Comparison of ENCODE assay signal across 8 cellular contexts in the genomic region with DNA sequence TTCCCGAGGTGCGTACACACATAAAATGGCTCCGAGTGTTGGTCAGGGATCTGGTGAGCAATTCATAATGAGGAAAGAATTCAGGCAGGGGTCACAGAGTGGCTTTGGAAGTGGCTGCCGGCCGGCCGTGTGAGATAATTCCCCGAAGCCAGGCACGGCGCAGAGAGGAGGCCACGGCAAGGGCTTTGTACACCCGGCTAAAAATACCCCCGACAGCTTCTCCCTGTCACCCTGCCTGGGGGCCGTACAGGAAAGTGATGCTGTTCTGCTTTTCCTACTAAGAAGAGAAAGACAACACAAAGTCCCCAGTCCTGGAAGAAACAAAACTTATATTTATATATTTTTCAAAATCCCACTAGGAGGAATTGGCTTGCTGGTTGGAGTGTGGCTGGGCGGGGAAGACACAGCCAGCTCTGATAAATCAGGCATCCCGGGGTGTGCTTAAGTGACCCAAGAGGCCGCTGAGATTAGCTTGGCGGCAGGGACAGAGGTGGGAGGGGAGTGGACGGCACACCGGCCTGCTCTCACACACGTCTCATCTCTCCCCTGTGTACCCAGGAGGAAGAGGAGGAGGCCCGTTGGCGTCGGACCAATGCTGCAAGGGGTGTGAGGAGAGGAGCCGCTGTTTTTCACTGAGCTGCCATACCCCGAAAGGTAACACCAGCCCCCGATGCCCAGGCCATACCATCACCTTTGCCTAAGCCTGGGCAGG.
DNase-seq lines count a peak whose midpoint lies in the region; ATAC-seq and TF ChIP-seq lines count a peak whose summit lies in the region.

No MANE protein-coding gene starts in this region.

- H3K27ac ChIP-seq in heart right ventricle = peak overlapping the region; percentile 73 to 97 (median 92)
- H3K27ac ChIP-seq in rectal smooth muscle tissue (ENCODE audit: low read depth, low read length) = peak overlapping the region; percentile 87

- POLR2A ChIA-PET in activated naive CD8-positive, alpha-beta T cell treated with anti-CD3 and anti-CD28 coated beads, Interleukin-2, amount 10 ng/mL, durations not matched to agents 7 days and 5 days (lab: Charles Lee) = interaction anchor here (0.8 to 1.0 kb wide), 2 partner anchors 10 to 12 kb away, joined by 3 to 6 read pairs; no protein-coding TSS in a partner anchor

- peak overlapping the region in 1 of 10 donors; percentile 3 for H3K4me3 ChIP-seq in heart right ventricle
- H3K4me3 ChIP-seq in rectal smooth muscle tissue (ENCODE audit: low read length) = no peak overlapping the region

- ATAC-seq in activated naive CD8-positive, alpha-beta T cell treated with anti-CD3 and anti-CD28 coated beads, Interleukin-2, amount 10 ng/mL, durations not matched to agents 7 days and 5 days (ENCODE audit: low read depth) = no peak
- ATAC-seq in heart right ventricle (peak; percentile 73 to 87 (median 79)), HG03571 (IDR thresholded peaks at IDR 0.05; ENCODE audit: unreplicated experiment) (no peak)

- H3K36me3 Mint-ChIP-seq in activated naive CD8-positive, alpha-beta T cell treated with anti-CD3 and anti-CD28 coated beads, Interleukin-2, amount 10 ng/mL, durations not matched to agents 7 days and 5 days = peaks cover 2% of the 10 kb centered on the region

- peaks cover 48% of the 10 kb centered on the region for H3K4me1 Mint-ChIP-seq in activated naive CD8-positive, alpha-beta T cell treated with anti-CD3 and anti-CD28 coated beads, Interleukin-2, amount 10 ng/mL, durations not matched to agents 7 days and 5 days

- H3K9me3 ChIP-seq in heart right ventricle = no peaks in the 10 kb centered on the region

- peak overlapping the region; percentile 28 for H3K9ac ChIP-seq in rectal smooth muscle tissue (ENCODE audit: low read length)

- no peaks in the 10 kb centered on the region for H3K27me3 Mint-ChIP-seq in activated naive CD8-positive, alpha-beta T cell treated with anti-CD3 and anti-CD28 coated beads, Interleukin-2, amount 10 ng/mL, durations not matched to agents 7 days and 5 days

- H3K4me1 ChIP-seq in heart right ventricle = peaks cover 83 to 100% (median 100%) of the 10 kb centered on the region in 9 donors
- H3K4me1 ChIP-seq in rectal smooth muscle tissue (ENCODE audit: control insufficient read depth, insufficient read depth, low read length) = peaks cover 54% of the 10 kb centered on the region

- intact Hi-C loops in heart right ventricle (cut with DNase I) = loop anchor here in 6 of 10 donors (5.0 to 10.0 kb wide), 3 partner anchors 57 to 67 kb away; no protein-coding TSS in a partner anchor

- H3K27ac Mint-ChIP-seq in activated naive CD8-positive, alpha-beta T cell treated with anti-CD3 and anti-CD28 coated beads, Interleukin-2, amount 10 ng/mL, durations not matched to agents 7 days and 5 days = peak overlapping the region; percentile 95

- H3K27me3 ChIP-seq in heart right ventricle (no peaks in the 10 kb centered on the region), rectal smooth muscle tissue (ENCODE audit: control insufficient read depth, insufficient read depth, low read length) (no peaks in the 10 kb centered on the region)

- DNase-seq in EL (peak; percentile 94), heart right ventricle (peak; percentile 75 to 82), GM10266 (ENCODE audit: extremely low spot score) (no peak), NCI-H82 (lab: John Stamatoyannopoulos, UW) (no peak), NCI-H774 (lab: John Stamatoyannopoulos, UW) (no peak)
- no peak for DNase-seq in activated naive CD8-positive, alpha-beta T cell treated with anti-CD3 and anti-CD28 coated beads, Interleukin-2, amount 10 ng/mL, durations not matched to agents 7 days and 5 days

- H3K36me3 ChIP-seq in heart right ventricle (peaks cover 0 to 46% (median 16%) of the 10 kb centered on the region in 9 donors), rectal smooth muscle tissue (ENCODE audit: control insufficient read depth, insufficient read depth, low read length) (peaks cover 18% of the 10 kb centered on the region)

- H3K9me3 Mint-ChIP-seq in activated naive CD8-positive, alpha-beta T cell treated with anti-CD3 and anti-CD28 coated beads, Interleukin-2, amount 10 ng/mL, durations not matched to agents 7 days and 5 days = no peaks in the 10 kb centered on the region

- H3K4me3 Mint-ChIP-seq in activated naive CD8-positive, alpha-beta T cell treated with anti-CD3 and anti-CD28 coated beads, Interleukin-2, amount 10 ng/mL, durations not matched to agents 7 days and 5 days = no peak overlapping the region

- 5 to 12% methylated on average over 26 of the region's 26 CpGs for WGBS in heart right ventricle, 2 donors

- TF ChIP-seq CTCF in heart right ventricle (IDR thresholded peaks at IDR 0.05) = no peak
- no peak for TF ChIP-seq CTCF in GM10266 (IDR thresholded peaks at IDR 0.05; ENCODE audit: control insufficient read depth, insufficient read depth, low read depth, missing control alignments)

Comparison
In these comparisons a context has a peak if more than half of its experiments do, and no peak if none do; other contexts are left out.
1. DNase-seq: peak in EL (single experiment) and heart right ventricle (2 of 2); none in activated naive CD8-positive, alpha-beta T cell treated with anti-CD3 and anti-CD28 coated beads, Interleukin-2, amount 10 ng/mL, durations not matched to agents 7 days and 5 days (single experiment), GM10266 (single experiment), NCI-H82 (single experiment) and NCI-H774 (single experiment).
2. ATAC-seq: peak in heart right ventricle (8 of 8); none in activated naive CD8-positive, alpha-beta T cell treated with anti-CD3 and anti-CD28 coated beads, Interleukin-2, amount 10 ng/mL, durations not matched to agents 7 days and 5 days (single experiment) and HG03571 (single experiment).